9 cellular contexts compared by ENCODE assay signal in genomic region chr15:40806672-40807027, GRCh38. TPM values are rescaled to one million over a fixed set of nuclear protein-coding genes. Genes with fewer than 3 reads are reported as not detected.
DNase-seq lines count a peak whose midpoint lies in the region; ATAC-seq, FAIRE-seq and TF ChIP-seq lines count a peak whose summit lies in the region.
"Had no signal": no experiment of that assay in that cellular context is flagged by ENCODE, and none has a peak within 500 bp of the region (broad histone marks: within the 10 kb centered on the region; RNA-seq: fewer than 3 reads in every experiment).

No MANE protein-coding gene starts in this region.

- H3K36me3 ChIP-seq in RWPE2 (ENCODE audit: low read depth) (peaks cover 14% of the 10 kb centered on the region), fibroblast of lung (ENCODE audit: control insufficient read depth, insufficient read depth, low read length) (peaks cover 8% of the 10 kb centered on the region), sigmoid colon (peaks cover 0 to 12% (median 3%) of the 10 kb centered on the region in 4 donors)

- H3K9me3 ChIP-seq in RWPE2 (ENCODE audit: severe bottlenecking) = no peaks in the 10 kb centered on the region
- no peaks in the 10 kb centered on the region for H3K9me3 ChIP-seq in fibroblast of lung (ENCODE audit: control insufficient read depth, insufficient read depth, low read depth, low read length)
- H3K9me3 ChIP-seq in sigmoid colon = no peaks in the 10 kb centered on the region

- no peak for ATAC-seq in RWPE2 (ENCODE audit: low read depth)
- ATAC-seq in GM21381 (IDR thresholded peaks at IDR 0.05; ENCODE audit: unreplicated experiment) = no peak

- WGBS in sigmoid colon, 2 donors = 0 to 1% methylated on average over 2 of the region's 2 CpGs

- TF ChIP-seq EP300 in sigmoid colon (IDR thresholded peaks at IDR 0.05) = no peak

- peaks cover 17% of the 10 kb centered on the region for H3K79me2 ChIP-seq in fibroblast of lung (ENCODE audit: control insufficient read depth, insufficient read depth, low read length)

- H3K27me3 ChIP-seq in RWPE2 (ENCODE audit: insufficient read depth, poor library complexity, severe bottlenecking) (no peaks in the 10 kb centered on the region), fibroblast of lung (ENCODE audit: control insufficient read depth, insufficient read depth, low read length) (no peaks in the 10 kb centered on the region), sigmoid colon (no peaks in the 10 kb centered on the region)

- H3K27ac ChIP-seq in RWPE2 (ENCODE audit: poor library complexity, severe bottlenecking) (peak overlapping the region; percentile 76), fibroblast of lung (ENCODE audit: insufficient read depth, low read length) (peak overlapping the region; percentile 94), sigmoid colon (peak overlapping the region; percentile 94 to 98 (median 96))

- H3K4me3 ChIP-seq in RWPE2 (ENCODE audit: severe bottlenecking) (peak overlapping the region; percentile 77), fibroblast of lung (replicated peaks in 1 of 4; ENCODE audit: control extremely low read depth in 1 of 4, insufficient read depth in 1 of 4, low read depth in 3 of 4, low read length in 4 of 4) (peak overlapping the region; percentile 79 to 100 (median 98)), sigmoid colon (peak overlapping the region; percentile 85 to 98 (median 94))

- H3K4me2 ChIP-seq in fibroblast of lung (ENCODE audit: extremely low read depth, insufficient read depth, low read length) = peak overlapping the region; percentile 100

- H2AFZ ChIP-seq in fibroblast of lung (ENCODE audit: low read length) = peak overlapping the region; percentile 100

- intact Hi-C loops in sigmoid colon (cut with DNase I) = loop anchor here (1.0 to 10.0 kb wide), 5 partner anchors 39 to 642 kb away; partner anchors contain the start of genes BUB1B, C15orf62, RAD51 and RMDN3

- TF ChIP-seq CTCF in RWPE2 (IDR thresholded peaks at IDR 0.05; ENCODE audit: poor library complexity, severe bottlenecking) = no peak
- no peak for TF ChIP-seq CTCF in fibroblast of lung (conservative IDR thresholded peaks at IDR 0.05 in 1 of 2, IDR thresholded peaks at IDR 0.05 in 1 of 2; ENCODE audit: low read depth in 1 of 2, low read length in 2 of 2)
- no peak for TF ChIP-seq CTCF in sigmoid colon (IDR thresholded peaks at IDR 0.05)

- TF ChIP-seq POLR2A in GM12892 (IDR thresholded peaks at IDR 0.05; ENCODE audit: low read depth, low read length) = no peak
- TF ChIP-seq POLR2A in sigmoid colon (IDR thresholded peaks at IDR 0.05) = no peak

- H3K4me1 ChIP-seq in RWPE2 (ENCODE audit: insufficient read depth, poor library complexity, severe bottlenecking) (peaks cover 5% of the 10 kb centered on the region), fibroblast of lung (ENCODE audit: control insufficient read depth, extremely low read depth, insufficient read depth, low read length) (peaks cover 3% of the 10 kb centered on the region), sigmoid colon (peaks cover 0 to 26% (median 19%) of the 10 kb centered on the region in 4 donors)

- H3K9ac ChIP-seq in fibroblast of lung (ENCODE audit: insufficient read depth, low read length) = peak overlapping the region; percentile 83

- FAIRE-seq in GM12892 (lab: Jason Lieb, UNC) = peak; percentile 44

- no peak for DNase-seq in GM12892 (ENCODE audit: insufficient read length)
- no peak for DNase-seq in RWPE2 (ENCODE audit: low spot score)
- DNase-seq in fibroblast of lung (ENCODE audit: low read depth in 2 of 2) = no peak
- DNase-seq in sigmoid colon = no peak
- no peak for DNase-seq in DMS79 treated with DMSO at 0.1 percent for 48 hours (lab: John Stamatoyannopoulos, UW)
- no peak for DNase-seq in putamen (ENCODE audit: low spot score)
- no peak for DNase-seq in NCI-H2227 (lab: John Stamatoyannopoulos, UW; ENCODE audit: unreplicated experiment)

- H4K20me1 ChIP-seq in fibroblast of lung (ENCODE audit: control insufficient read depth, extremely low read depth, insufficient read depth, low read length) = no peaks in the 10 kb centered on the region

RNA-seq across cellular contexts. Expression of gene ZFYVE19, which starts 0.2 kb away (rescaled TPM):
- polyA plus RNA-seq in GM12892 (2012; ENCODE audit: missing spikeins) = 21.6 TPM
- 21.3 and 23.6 TPM in 2 replicates for total RNA-seq in fibroblast of lung
- 14.1 and 26.2 TPM in 2 replicates for polyA plus RNA-seq in fibroblast of lung
- polyA plus RNA-seq in fibroblast of lung (2012) = 11.6 and 17.4 TPM in 2 replicates
- 19.0 and 32.3 TPM in 2 replicates for polyA minus RNA-seq in fibroblast of lung (ENCODE audit: low replicate concordance)
- 10 to 100 TPM; 17.5 to 49.6 (median 29.9) TPM for total RNA-seq in sigmoid colon
- 10 to 100 TPM; 14.4 to 32.4 (median 28.7) TPM for polyA plus RNA-seq in sigmoid colon

RNA-seq across cellular contexts. Expression of gene DNAJC17, which starts 0.6 kb away (rescaled TPM):
- 28.2 TPM for polyA plus RNA-seq in GM12892 (2012; ENCODE audit: missing spikeins)
- total RNA-seq in fibroblast of lung (12.8 and 17.7 TPM in 2 replicates), sigmoid colon (10 to 100 TPM in 2 of 4 donors, 1 to 10 TPM in 2; 9.1 to 25.8 (median 12.8) TPM)
- polyA plus RNA-seq in fibroblast of lung (41.8 and 51.3 TPM in 2 replicates), sigmoid colon (10 to 100 TPM; 46.5 to 56.4 (median 46.8) TPM)
- 33.5 and 46.5 TPM in 2 replicates for polyA plus RNA-seq in fibroblast of lung (2012)
- polyA minus RNA-seq in fibroblast of lung (ENCODE audit: low replicate concordance) = 8.8 and 11.6 TPM in 2 replicates

RNA-seq across cellular contexts. Expression of gene PPP1R14D, which starts 21.9 kb away (rescaled TPM):
- polyA plus RNA-seq in GM12892 (2012; ENCODE audit: missing spikeins) = not detected
- not detected in 2 replicates for total RNA-seq in fibroblast of lung
- polyA plus RNA-seq in fibroblast of lung = not detected in 2 replicates
- not detected in 2 replicates for polyA plus RNA-seq in fibroblast of lung (2012)
- polyA minus RNA-seq in fibroblast of lung (ENCODE audit: low replicate concordance) = not detected in 2 replicates
- not detected for total RNA-seq in sigmoid colon
- polyA plus RNA-seq in sigmoid colon = 100 to 1,000 TPM; 211 to 395 (median 212) TPM
- total RNA-seq: HT1080 had no signal

RNA-seq across cellular contexts. Expression of gene C15orf62, which starts 36.9 kb away (rescaled TPM):
- polyA plus RNA-seq in GM12892 (2012; ENCODE audit: missing spikeins) = 1.2 TPM
- under 0.01 and 0.17 TPM in 2 replicates for total RNA-seq in fibroblast of lung
- polyA plus RNA-seq in fibroblast of lung = 0.02 TPM in 1 of 2 replicates, not detected in the other
- 0.20 and 0.23 TPM in 2 replicates for polyA plus RNA-seq in fibroblast of lung (2012)
- not detected in 2 replicates for polyA minus RNA-seq in fibroblast of lung (ENCODE audit: low replicate concordance)
- total RNA-seq in sigmoid colon = under 1 TPM in 3 of 4 donors, not detected in 1; 0.28 to 0.71 (median 0.66) TPM
- polyA plus RNA-seq in sigmoid colon = 1 to 10 TPM in 1 of 3 donors, not detected in 2; 1.1 TPM

RNA-seq across cellular contexts. Expression of gene SPINT1, which starts 37.2 kb away (rescaled TPM):
- polyA plus RNA-seq in GM12892 (2012; ENCODE audit: missing spikeins) = 7.6 TPM
- total RNA-seq in fibroblast of lung (under 0.01 TPM in 2 replicates), sigmoid colon (1 to 10 TPM; 1.1 to 3.8 (median 1.9) TPM)
- polyA plus RNA-seq in fibroblast of lung (0.09 and 0.16 TPM in 2 replicates), sigmoid colon (100 to 1,000 TPM in 1 of 3 donors, 10 to 100 TPM in 2; 52.5 to 146 (median 56.5) TPM)
- polyA plus RNA-seq in fibroblast of lung (2012) = 0.16 and 0.48 TPM in 2 replicates
- polyA minus RNA-seq in fibroblast of lung (ENCODE audit: low replicate concordance) = 0.70 TPM in 1 of 2 replicates, not detected in the other
